Comparison of ENCODE assay signal across 12 cellular contexts in the genomic region with DNA sequence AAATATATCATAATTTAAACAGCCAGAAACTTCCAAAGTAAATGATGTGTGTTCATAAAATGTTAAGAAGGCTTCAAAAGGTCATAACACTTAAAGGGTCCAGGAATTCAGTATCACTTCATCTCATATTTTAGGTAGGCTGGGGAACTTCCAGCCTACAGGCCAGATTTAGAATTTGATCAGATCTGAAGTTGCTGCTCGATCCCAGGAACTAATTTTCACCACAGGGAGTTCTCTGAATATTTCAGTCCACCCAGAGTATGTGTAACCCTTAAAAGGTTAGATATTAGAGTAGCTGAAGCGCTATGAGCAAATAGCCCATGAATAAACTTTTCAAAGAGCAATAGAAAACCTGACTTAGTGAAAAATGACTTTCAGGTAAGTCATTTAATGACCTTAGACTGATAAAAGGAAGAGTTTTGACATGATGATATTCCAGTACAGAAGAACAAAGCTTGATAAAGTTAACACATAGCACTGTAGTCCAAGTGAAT. TPM values are rescaled to one million over a fixed set of nuclear protein-coding genes. Genes with fewer than 3 reads are reported as not detected.
DNase-seq lines count a peak whose midpoint lies in the region; ATAC-seq and TF ChIP-seq lines count a peak whose summit lies in the region.
"Had no signal": no experiment of that assay in that cellular context is flagged by ENCODE, and none has a peak within 500 bp of the region (broad histone marks: within the 10 kb centered on the region; RNA-seq: fewer than 3 reads in every experiment).

No MANE protein-coding gene starts in this region.

- H3K4me1 ChIP-seq in BLaER1, result peaks cover 57% of the 10 kb centered on the region
- peaks cover 42 to 43% of the 10 kb centered on the region in 2 donors for H3K4me1 ChIP-seq in naive thymus-derived CD4-positive, alpha-beta T cell (ENCODE audit: control insufficient read depth in 2 of 2, insufficient read depth in 2 of 2, low read length in 2 of 2)
- H3K4me1 ChIP-seq: testis had no signal

- no peak for DNase-seq in HL-60 (ENCODE audit: low read depth in 1 of 2, low spot score in 1 of 2)
- no peak for DNase-seq in activated naive CD8-positive, alpha-beta T cell treated with anti-CD3 and anti-CD28 coated beads, Interleukin-2, amount 50 U/mL, for 24 hours
- DNase-seq in naive thymus-derived CD4-positive, alpha-beta T cell, result no peak
- DNase-seq in MG63, result no peak
- DNase-seq in NCI-H774 (lab: John Stamatoyannopoulos, UW), result no peak
- no peak for DNase-seq in UCSD-AML1 (lab: John Stamatoyannopoulos, UW; ENCODE audit: unreplicated experiment)
- DNase-seq: DMS 273 treated with DMSO at 0.1 percent for 48 hours, NCI-H1436, SW 1271, testis had no signal

- H3K27me3 Mint-ChIP-seq in activated naive CD8-positive, alpha-beta T cell treated with anti-CD3 and anti-CD28 coated beads, Interleukin-2, amount 50 U/mL, for 24 hours, result no peaks in the 10 kb centered on the region
- H3K27me3 Mint-ChIP-seq in naive thymus-derived CD4-positive, alpha-beta T cell, result no peaks in the 10 kb centered on the region

- no peak for TF ChIP-seq CTCF in HL-60 (IDR thresholded peaks at IDR 0.05; ENCODE audit: insufficient read depth, low read length)

- peaks cover 50% of the 10 kb centered on the region for H3K36me3 Mint-ChIP-seq in activated naive CD8-positive, alpha-beta T cell treated with anti-CD3 and anti-CD28 coated beads, Interleukin-2, amount 50 U/mL, for 24 hours (ENCODE audit: low read depth)
- peaks cover 0 to 61% (median 25%) of the 10 kb centered on the region in 5 donors for H3K36me3 Mint-ChIP-seq in naive thymus-derived CD4-positive, alpha-beta T cell

- peak overlapping the region; percentile 81 for H3K4me2 ChIP-seq in BLaER1

- H4K20me1 ChIP-seq in BLaER1, result no peaks in the 10 kb centered on the region

- POLR2A ChIA-PET in naive thymus-derived CD4-positive, alpha-beta T cell (lab: Charles Lee), result interaction anchor here (0.7 to 12.1 kb wide), 10 partner anchors 12 to 108 kb away, joined by 3 to 277 read pairs (median 10); no protein-coding TSS in a partner anchor

- peak overlapping the region; percentile 84 for H3K4me3 Mint-ChIP-seq in activated naive CD8-positive, alpha-beta T cell treated with anti-CD3 and anti-CD28 coated beads, Interleukin-2, amount 50 U/mL, for 24 hours
- peak overlapping the region; percentile 87 to 100 (median 92) for H3K4me3 Mint-ChIP-seq in naive thymus-derived CD4-positive, alpha-beta T cell

- CTCF ChIA-PET in naive thymus-derived CD4-positive, alpha-beta T cell (lab: Charles Lee), result interaction anchor here (1.0 to 21.2 kb wide), 4 partner anchors 18 to 133 kb away, joined by 4 to 223 read pairs (median 10); no protein-coding TSS in a partner anchor

- H3K27ac ChIP-seq in BLaER1, result peak overlapping the region; percentile 96
- peak overlapping the region; percentile 79 for H3K27ac ChIP-seq in HL-60 (replicated peaks)
- peak overlapping the region; percentile 90 for H3K27ac ChIP-seq in naive thymus-derived CD4-positive, alpha-beta T cell (ENCODE audit: low read depth, low read length)

- H3K36me3 ChIP-seq in BLaER1 (peaks cover 10% of the 10 kb centered on the region), MG63 (no peaks in the 10 kb centered on the region)
- H3K36me3 ChIP-seq in naive thymus-derived CD4-positive, alpha-beta T cell (ENCODE audit: control insufficient read depth in 2 of 3, insufficient read depth in 3 of 3, low read length in 3 of 3), result peaks cover 0 to 1% (median 0%) of the 10 kb centered on the region in 3 experiments

- H3K9ac ChIP-seq in BLaER1, result peak overlapping the region; percentile 94

- H3K27me3 ChIP-seq in BLaER1, result no peaks in the 10 kb centered on the region
- no peaks in the 10 kb centered on the region for H3K27me3 ChIP-seq in HL-60 (ENCODE audit: insufficient read depth, poor library complexity, severe bottlenecking)
- no peaks in the 10 kb centered on the region for H3K27me3 ChIP-seq in naive thymus-derived CD4-positive, alpha-beta T cell (ENCODE audit: control insufficient read depth in 2 of 2, insufficient read depth in 2 of 2, low read length in 2 of 2)
- no peaks in the 10 kb centered on the region for H3K27me3 ChIP-seq in MG63
- H3K27me3 ChIP-seq: testis had no signal

- H3K4me1 Mint-ChIP-seq in activated naive CD8-positive, alpha-beta T cell treated with anti-CD3 and anti-CD28 coated beads, Interleukin-2, amount 50 U/mL, for 24 hours, result peaks cover 74% of the 10 kb centered on the region
- peaks cover 47 to 68% (median 59%) of the 10 kb centered on the region in 7 donors for H3K4me1 Mint-ChIP-seq in naive thymus-derived CD4-positive, alpha-beta T cell

- H3K27ac Mint-ChIP-seq in activated naive CD8-positive, alpha-beta T cell treated with anti-CD3 and anti-CD28 coated beads, Interleukin-2, amount 50 U/mL, for 24 hours, result peak overlapping the region; percentile 93
- H3K27ac Mint-ChIP-seq in naive thymus-derived CD4-positive, alpha-beta T cell, result peak overlapping the region; percentile 89 to 99 (median 96)

- H3K9me3 Mint-ChIP-seq in activated naive CD8-positive, alpha-beta T cell treated with anti-CD3 and anti-CD28 coated beads, Interleukin-2, amount 50 U/mL, for 24 hours, result peaks cover 3% of the 10 kb centered on the region
- peaks cover 0 to 5% (median 0%) of the 10 kb centered on the region in 11 donors for H3K9me3 Mint-ChIP-seq in naive thymus-derived CD4-positive, alpha-beta T cell

- intact Hi-C loops in naive thymus-derived CD4-positive, alpha-beta T cell (cut with micrococcal nuclease), result loop anchor here (2.0 to 10.0 kb wide), 5 partner anchors 109 to 631 kb away; partner anchors contain the start of genes ATF2 (in 2 of the 2), GPR155 (in 1 of the 2) and SP3 (in 1 of the 2)

- H3K4me3 ChIP-seq in BLaER1, result peak overlapping the region; percentile 69
- peak overlapping the region; percentile 25 for H3K4me3 ChIP-seq in HL-60 (replicated peaks; ENCODE audit: insufficient read depth, low read length)
- peak overlapping the region; percentile 74 for H3K4me3 ChIP-seq in naive thymus-derived CD4-positive, alpha-beta T cell (ENCODE audit: low read length)
- H3K4me3 ChIP-seq in MG63, result no peak overlapping the region
- H3K4me3 ChIP-seq: testis had no signal

- H3K9me3 ChIP-seq in BLaER1 (peaks cover 17% of the 10 kb centered on the region; the same call in 1 of the 2 replicates), MG63 (no peaks in the 10 kb centered on the region)
- no peaks in the 10 kb centered on the region for H3K9me3 ChIP-seq in naive thymus-derived CD4-positive, alpha-beta T cell (ENCODE audit: control insufficient read depth in 2 of 3, low read length in 3 of 3)
- H3K9me3 ChIP-seq: testis had no signal

- peak; percentile 24 for ATAC-seq in activated naive CD8-positive, alpha-beta T cell treated with anti-CD3 and anti-CD28 coated beads, Interleukin-2, amount 50 U/mL, for 24 hours
- no peak for ATAC-seq in naive thymus-derived CD4-positive, alpha-beta T cell
- ATAC-seq in GM21367 (IDR thresholded peaks at IDR 0.05; ENCODE audit: unreplicated experiment), result no peak

RNA-seq across cellular contexts. Expression of gene WIPF1, which starts 1.7 kb away (rescaled TPM):
- total RNA-seq in naive thymus-derived CD4-positive, alpha-beta T cell, result 100 to 1,000 TPM; 272 to 514 (median 397) TPM
- 100 to 1,000 TPM in 1 of 2 donors, 10 to 100 TPM in 1; 92.3 to 103 TPM for polyA plus RNA-seq in naive thymus-derived CD4-positive, alpha-beta T cell
- total RNA-seq in MG63 (2014; rRNA removed; shearing (Covaris generic); ENCODE audit: low replicate concordance), result 4.3 and 4.6 TPM in 2 replicates

Comparison
In these comparisons a context has a peak if more than half of its experiments do, and no peak if none do; other contexts are left out.
1. RNA of gene WIPF1, which starts 1.7 kb away (total RNA-seq): 272 to 514 TPM in naive thymus-derived CD4-positive, alpha-beta T cell; 4.3 to 4.6 TPM in MG63; every median in the first group is over 10 times any median in the second.
2. Peak in every context shown above with its lines, with median percentiles within 50 percentile points of each other: H3K27ac ChIP-seq.